In the genomic region with DNA sequence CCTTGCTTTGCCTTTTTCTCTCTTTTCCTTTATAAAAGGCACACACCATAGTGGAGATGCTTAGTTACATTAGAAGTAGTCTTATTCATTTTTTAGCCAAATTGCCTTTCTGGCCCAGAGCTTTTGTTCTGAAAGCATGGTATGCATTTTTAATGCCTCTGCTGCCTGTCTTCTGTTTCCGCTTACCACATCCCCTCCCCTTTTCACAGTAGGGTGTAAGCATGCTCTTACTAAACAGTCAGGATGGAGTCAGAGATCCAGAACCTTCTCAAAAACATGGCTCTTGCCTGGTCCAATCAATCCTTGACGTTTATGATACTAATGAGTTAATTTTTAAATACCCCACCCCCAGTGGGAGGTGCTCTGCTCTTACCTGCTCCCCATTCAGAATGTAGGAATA, we compare ENCODE assay signal across 18 cellular contexts. TPM values are rescaled to one million over a fixed set of nuclear protein-coding genes. Genes with fewer than 3 reads are reported as not detected.
DNase-seq lines count a peak whose midpoint lies in the region; ATAC-seq lines count a peak whose summit lies in the region.
"Had no signal": no experiment of that assay in that cellular context is flagged by ENCODE, and none has a peak within 500 bp of the region (broad histone marks: within the 10 kb centered on the region; RNA-seq: fewer than 3 reads in every experiment).

No MANE protein-coding gene starts in this region.

- H3K4me3 ChIP-seq in CD4-positive, CD25-positive, alpha-beta regulatory T cell (ENCODE audit: low read depth, low read length): peak overlapping the region; percentile 45
- no peak overlapping the region for H3K4me3 ChIP-seq in iPS-20b (ENCODE audit: low read length)
- no peak overlapping the region for H3K4me3 ChIP-seq in trophoblast cell (ENCODE audit: low read depth, low read length)
- H3K4me3 ChIP-seq: BLaER1 treated with 17β-estradiol and CSF1 and Interleukin-3, amounts not matched to agents 10 nM and 100 nM; GM23248; K562 had no signal

- H2BK5ac ChIP-seq in trophoblast cell (ENCODE audit: low read depth, low read length, poor library complexity): no peak overlapping the region

- no peak overlapping the region for H3K4me2 ChIP-seq in trophoblast cell (ENCODE audit: low read length)
- H3K4me2 ChIP-seq: BLaER1 treated with 17β-estradiol and CSF1 and Interleukin-3, amounts not matched to agents 10 nM and 100 nM had no signal

- peak overlapping the region; percentile 55 for H3K27ac Mint-ChIP-seq in activated CD4-positive, alpha-beta T cell treated with anti-CD3 and anti-CD28 coated beads, Interleukin-2, amount 10 ng/mL, durations not matched to agents 7 days and 5 days
- H3K27ac Mint-ChIP-seq in activated CD4-positive, alpha-beta T cell treated with anti-CD3 and anti-CD28 coated beads, Interleukin-2, amount 10 ng/mL, durations not matched to agents 24 days and 14 days: no peak overlapping the region
- H3K27ac Mint-ChIP-seq in CD4-positive, CD25-positive, alpha-beta regulatory T cell: peak overlapping the region; percentile 92 to 98 (median 95)
- H3K27ac Mint-ChIP-seq in T-helper 17 cell: peak overlapping the region; percentile 79

- intact Hi-C loops in activated CD4-positive, alpha-beta T cell treated with anti-CD3 and anti-CD28 coated beads, Interleukin-2, amount 10 ng/mL, durations not matched to agents 24 days and 14 days (cut with micrococcal nuclease): no loop called here

- H3K9me3 ChIP-seq in CD4-positive, CD25-positive, alpha-beta regulatory T cell (ENCODE audit: control insufficient read depth in 2 of 2, low read length in 2 of 2): no peaks in the 10 kb centered on the region
- H3K9me3 ChIP-seq in T-helper 17 cell (ENCODE audit: control insufficient read depth, low read length, poor library complexity, severe bottlenecking) (no peaks in the 10 kb centered on the region), iPS-20b (ENCODE audit: insufficient read depth, low read depth, low read length) (no peaks in the 10 kb centered on the region), trophoblast cell (ENCODE audit: insufficient read depth, low read depth, low read length) (no peaks in the 10 kb centered on the region)
- H3K9me3 ChIP-seq: BLaER1 treated with 17β-estradiol and CSF1 and Interleukin-3, amounts not matched to agents 10 nM and 100 nM had no signal

- H3K36me3 ChIP-seq in CD4-positive, CD25-positive, alpha-beta regulatory T cell (ENCODE audit: control insufficient read depth, insufficient read depth, low read length): no peaks in the 10 kb centered on the region
- peaks cover 27% of the 10 kb centered on the region for H3K36me3 ChIP-seq in iPS-20b (ENCODE audit: insufficient read depth, low read depth, low read length)
- H3K36me3 ChIP-seq in trophoblast cell (ENCODE audit: control insufficient read depth in 1 of 2, insufficient read depth in 2 of 2, low read length in 2 of 2): no peaks in the 10 kb centered on the region

- H3K79me1 ChIP-seq in trophoblast cell (ENCODE audit: low read length): no peaks in the 10 kb centered on the region

- no peak overlapping the region for H3K18ac ChIP-seq in trophoblast cell (ENCODE audit: low read length)

- no peak overlapping the region for H3K14ac ChIP-seq in trophoblast cell (ENCODE audit: low read length)

- H2AK5ac ChIP-seq in trophoblast cell (ENCODE audit: low read length): no peak overlapping the region

- no peak overlapping the region for H4K8ac ChIP-seq in trophoblast cell (ENCODE audit: low read depth, low read length)

- no peak overlapping the region for H4K91ac ChIP-seq in trophoblast cell (ENCODE audit: low read depth, low read length)

- POLR2A ChIA-PET in activated CD4-positive, alpha-beta T cell treated with anti-CD3 and anti-CD28 coated beads, Interleukin-2, amount 10 ng/mL, durations not matched to agents 7 days and 5 days (lab: Charles Lee): no interaction called here

- H3K4me3 Mint-ChIP-seq in activated CD4-positive, alpha-beta T cell treated with anti-CD3 and anti-CD28 coated beads, Interleukin-2, amount 10 ng/mL, durations not matched to agents 7 days and 5 days: no peak overlapping the region
- H3K4me3 Mint-ChIP-seq in activated CD4-positive, alpha-beta T cell treated with anti-CD3 and anti-CD28 coated beads, Interleukin-2, amount 10 ng/mL, durations not matched to agents 24 days and 14 days: no peak overlapping the region
- peak overlapping the region; percentile 42 to 80 (median 68) for H3K4me3 Mint-ChIP-seq in CD4-positive, CD25-positive, alpha-beta regulatory T cell
- peak overlapping the region; percentile 21 for H3K4me3 Mint-ChIP-seq in T-helper 17 cell

- no peak overlapping the region for H2BK120ac ChIP-seq in trophoblast cell (ENCODE audit: insufficient read depth, low read length, poor library complexity)

- peak overlapping the region; percentile 67 for H3K27ac ChIP-seq in CD4-positive, CD25-positive, alpha-beta regulatory T cell (ENCODE audit: insufficient read depth, low read length, poor library complexity, severe bottlenecking)
- H3K27ac ChIP-seq in iPS-20b (ENCODE audit: low read length) (peak overlapping the region; percentile 42), trophoblast cell (ENCODE audit: low read depth, low read length) (no peak overlapping the region)
- H3K27ac ChIP-seq: BLaER1 treated with 17β-estradiol and CSF1 and Interleukin-3, amounts not matched to agents 10 nM and 100 nM; GM23248 had no signal

- H3K4ac ChIP-seq in trophoblast cell (ENCODE audit: low read depth, low read length): no peak overlapping the region

- no peak for DNase-seq in activated CD4-positive, alpha-beta T cell treated with anti-CD3 and anti-CD28 coated beads, Interleukin-2, amount 10 ng/mL, durations not matched to agents 7 days and 5 days
- no peak for DNase-seq in activated CD4-positive, alpha-beta T cell treated with anti-CD3 and anti-CD28 coated beads, Interleukin-2, amount 10 ng/mL, durations not matched to agents 24 days and 14 days
- peak in 1 of 3 donors; percentile 63 for DNase-seq in CD4-positive, CD25-positive, alpha-beta regulatory T cell
- DNase-seq in T-helper 17 cell: no peak
- DNase-seq in trophoblast cell: no peak
- no peak for DNase-seq in AG08395 (ENCODE audit: low spot score)
- DNase-seq: COR-L47, GM23248, NCI-H1417 treated with DMSO at 0.1 percent for 48 hours, NCI-H2029, NCI-H774, PC-3 had no signal

- H3K4me1 Mint-ChIP-seq in activated CD4-positive, alpha-beta T cell treated with anti-CD3 and anti-CD28 coated beads, Interleukin-2, amount 10 ng/mL, durations not matched to agents 7 days and 5 days: peaks cover 62% of the 10 kb centered on the region
- peaks cover 20% of the 10 kb centered on the region for H3K4me1 Mint-ChIP-seq in activated CD4-positive, alpha-beta T cell treated with anti-CD3 and anti-CD28 coated beads, Interleukin-2, amount 10 ng/mL, durations not matched to agents 24 days and 14 days
- peaks cover 22 to 90% (median 61%) of the 10 kb centered on the region in 4 donors for H3K4me1 Mint-ChIP-seq in CD4-positive, CD25-positive, alpha-beta regulatory T cell
- peaks cover 38% of the 10 kb centered on the region for H3K4me1 Mint-ChIP-seq in T-helper 17 cell

- no peak overlapping the region for H2AFZ ChIP-seq in trophoblast cell (ENCODE audit: insufficient read depth, low read length, poor library complexity)
- H2AFZ ChIP-seq: GM23248 had no signal

- H4K12ac ChIP-seq in trophoblast cell (ENCODE audit: low read depth, low read length): no peak overlapping the region

- H3K9ac ChIP-seq in iPS-20b (ENCODE audit: low read depth, low read length): peak overlapping the region; percentile 10; the same call in 1 of the 2 replicates
- H3K9ac ChIP-seq in trophoblast cell (ENCODE audit: low read length): no peak overlapping the region
- H3K9ac ChIP-seq: BLaER1 treated with 17β-estradiol and CSF1 and Interleukin-3, amounts not matched to agents 10 nM and 100 nM; GM23248 had no signal

- no peaks in the 10 kb centered on the region for H3K27me3 Mint-ChIP-seq in activated CD4-positive, alpha-beta T cell treated with anti-CD3 and anti-CD28 coated beads, Interleukin-2, amount 10 ng/mL, durations not matched to agents 7 days and 5 days
- H3K27me3 Mint-ChIP-seq in activated CD4-positive, alpha-beta T cell treated with anti-CD3 and anti-CD28 coated beads, Interleukin-2, amount 10 ng/mL, durations not matched to agents 24 days and 14 days: no peaks in the 10 kb centered on the region
- H3K27me3 Mint-ChIP-seq in CD4-positive, CD25-positive, alpha-beta regulatory T cell: no peaks in the 10 kb centered on the region
- H3K27me3 Mint-ChIP-seq in T-helper 17 cell: no peaks in the 10 kb centered on the region

- peaks cover 26% of the 10 kb centered on the region for H3K36me3 Mint-ChIP-seq in activated CD4-positive, alpha-beta T cell treated with anti-CD3 and anti-CD28 coated beads, Interleukin-2, amount 10 ng/mL, durations not matched to agents 7 days and 5 days (ENCODE audit: low read depth)
- peaks cover 11% of the 10 kb centered on the region for H3K36me3 Mint-ChIP-seq in activated CD4-positive, alpha-beta T cell treated with anti-CD3 and anti-CD28 coated beads, Interleukin-2, amount 10 ng/mL, durations not matched to agents 24 days and 14 days (ENCODE audit: low read depth)
- H3K36me3 Mint-ChIP-seq in CD4-positive, CD25-positive, alpha-beta regulatory T cell: peaks cover 12% of the 10 kb centered on the region
- peaks cover 4% of the 10 kb centered on the region for H3K36me3 Mint-ChIP-seq in T-helper 17 cell (ENCODE audit: low read depth)

- no peaks in the 10 kb centered on the region for H3K79me2 ChIP-seq in trophoblast cell (ENCODE audit: control insufficient read depth, insufficient read depth, low read length, poor library complexity)

- no CpG with 5 or more reads among the region's 2 CpGs for WGBS in trophoblast cell (ENCODE audit: extremely low coverage, insufficient coverage, insufficient read length)

- H3K23ac ChIP-seq in trophoblast cell (ENCODE audit: low read length): no peak overlapping the region

- CTCF ChIA-PET in activated CD4-positive, alpha-beta T cell treated with anti-CD3 and anti-CD28 coated beads, Interleukin-2, amount 10 ng/mL, durations not matched to agents 7 days and 5 days (lab: Charles Lee): no interaction called here

- peak in 1 of 2 donors; percentile 47 for ATAC-seq in CD4-positive, CD25-positive, alpha-beta regulatory T cell (ENCODE audit: low read depth in 2 of 2)
- ATAC-seq in T-helper 17 cell: no peak
- no peak for ATAC-seq in GM18498 (IDR thresholded peaks at IDR 0.05; ENCODE audit: unreplicated experiment)
- ATAC-seq: K562, PC-3 had no signal

- H2BK12ac ChIP-seq in trophoblast cell (ENCODE audit: low read length): no peak overlapping the region

- peaks cover 58% of the 10 kb centered on the region for H3K4me1 ChIP-seq in CD4-positive, CD25-positive, alpha-beta regulatory T cell (ENCODE audit: control insufficient read depth, insufficient read depth, low read length, poor library complexity, severe bottlenecking)
- H3K4me1 ChIP-seq in iPS-20b (ENCODE audit: insufficient read depth, low read length): peaks cover 17% of the 10 kb centered on the region
- H3K4me1 ChIP-seq in trophoblast cell (ENCODE audit: control insufficient read depth in 1 of 2, insufficient read depth in 2 of 2, low read length in 2 of 2): no peaks in the 10 kb centered on the region

- no peaks in the 10 kb centered on the region for H3K9me3 Mint-ChIP-seq in activated CD4-positive, alpha-beta T cell treated with anti-CD3 and anti-CD28 coated beads, Interleukin-2, amount 10 ng/mL, durations not matched to agents 7 days and 5 days
- no peaks in the 10 kb centered on the region for H3K9me3 Mint-ChIP-seq in activated CD4-positive, alpha-beta T cell treated with anti-CD3 and anti-CD28 coated beads, Interleukin-2, amount 10 ng/mL, durations not matched to agents 24 days and 14 days
- H3K9me3 Mint-ChIP-seq in CD4-positive, CD25-positive, alpha-beta regulatory T cell: no peaks in the 10 kb centered on the region

- no peaks in the 10 kb centered on the region for H3K27me3 ChIP-seq in CD4-positive, CD25-positive, alpha-beta regulatory T cell (ENCODE audit: control insufficient read depth, insufficient read depth, low read length)
- H3K27me3 ChIP-seq in iPS-20b (ENCODE audit: insufficient read depth, low read length) (no peaks in the 10 kb centered on the region), trophoblast cell (ENCODE audit: insufficient read depth, low read length) (peaks cover 2% of the 10 kb centered on the region)
- H3K27me3 ChIP-seq: BLaER1 treated with 17β-estradiol and CSF1 and Interleukin-3, amounts not matched to agents 10 nM and 100 nM had no signal

RNA-seq across cellular contexts. Expression of gene PPP3R2, which starts 22.5 kb away (rescaled TPM):
- total RNA-seq in activated CD4-positive, alpha-beta T cell treated with anti-CD3 and anti-CD28 coated beads, Interleukin-2, amount 10 ng/mL, durations not matched to agents 7 days and 5 days: not detected
- not detected in 2 replicates for total RNA-seq in activated CD4-positive, alpha-beta T cell treated with anti-CD3 and anti-CD28 coated beads, Interleukin-2, amount 10 ng/mL, durations not matched to agents 24 days and 14 days
- not detected for total RNA-seq in CD4-positive, CD25-positive, alpha-beta regulatory T cell
- under 1 TPM in 2 of 4 donors, not detected in 2; 0.17 to 0.22 TPM for polyA plus RNA-seq in CD4-positive, CD25-positive, alpha-beta regulatory T cell
- total RNA-seq in T-helper 17 cell: not detected
- polyA plus RNA-seq in trophoblast cell (2013): not detected in 2 replicates
- total RNA-seq: A172, GM23248, K562, NCI-H460, PC-3 had no signal
- polyA plus RNA-seq: GM23248, K562 had no signal

RNA-seq across cellular contexts. Expression of gene RNF20, which starts 38.7 kb away (rescaled TPM):
- total RNA-seq in activated CD4-positive, alpha-beta T cell treated with anti-CD3 and anti-CD28 coated beads, Interleukin-2, amount 10 ng/mL, durations not matched to agents 7 days and 5 days: 10 to 100 TPM; 49.4 to 52.4 TPM
- total RNA-seq in activated CD4-positive, alpha-beta T cell treated with anti-CD3 and anti-CD28 coated beads, Interleukin-2, amount 10 ng/mL, durations not matched to agents 24 days and 14 days: 37.9 and 43.8 TPM in 2 replicates
- total RNA-seq in CD4-positive, CD25-positive, alpha-beta regulatory T cell: 43.4 TPM
- 10 to 100 TPM; 31.3 to 50.0 (median 37.4) TPM for polyA plus RNA-seq in CD4-positive, CD25-positive, alpha-beta regulatory T cell
- total RNA-seq in T-helper 17 cell: 10 to 100 TPM; 29.8 to 34.9 TPM
- polyA plus RNA-seq in trophoblast cell (2013): 24.1 and 25.6 TPM in 2 replicates

Comparison
In these comparisons a context has a peak if more than half of its experiments do, and no peak if none do; other contexts are left out.
1. H3K4me3 Mint-ChIP-seq: peak in CD4-positive, CD25-positive, alpha-beta regulatory T cell (4 of 4) and T-helper 17 cell (single experiment); none in activated CD4-positive, alpha-beta T cell treated with anti-CD3 and anti-CD28 coated beads, Interleukin-2, amount 10 ng/mL, durations not matched to agents 7 days and 5 days (single experiment) and activated CD4-positive, alpha-beta T cell treated with anti-CD3 and anti-CD28 coated beads, Interleukin-2, amount 10 ng/mL, durations not matched to agents 24 days and 14 days (single experiment).